1 cellular context compared by ENCODE assay signal in the genomic region with DNA sequence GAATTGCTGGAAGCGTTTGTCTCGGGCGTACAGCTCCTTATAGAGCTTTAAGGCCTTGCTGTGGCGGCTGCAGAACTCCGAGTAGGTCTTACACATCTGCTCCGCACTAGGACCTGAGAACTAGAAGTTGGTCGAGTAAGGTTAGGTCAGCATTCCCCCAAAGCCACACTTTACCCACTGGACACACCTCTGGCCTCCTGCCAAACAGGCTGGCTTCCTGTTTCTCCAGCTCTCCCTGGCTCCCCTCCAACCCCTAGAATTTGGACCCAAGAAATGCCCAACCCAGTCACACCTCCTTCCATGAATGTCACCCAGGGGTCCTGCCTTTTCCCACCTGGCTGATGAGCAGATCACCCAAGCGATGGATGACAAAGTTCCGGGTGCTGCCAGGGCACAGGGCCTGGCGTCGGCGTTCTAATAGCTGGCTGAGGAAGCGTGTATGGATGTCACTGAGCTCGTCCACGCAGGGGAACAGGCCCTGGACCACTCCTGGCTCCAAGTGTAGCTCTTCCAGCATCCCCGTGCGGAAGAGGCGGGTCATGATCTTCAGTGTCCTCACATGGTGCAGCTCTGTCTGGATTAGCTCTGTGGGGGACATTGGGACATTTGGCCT.
A peak's percentile ranks its signal among the peaks of the same experiment; 100 is the strongest.
TF ChIP-seq lines count a peak whose summit lies in the region.

No MANE protein-coding gene starts in this region.

TF ChIP-seq in SK-N-SH, 30 proteins besides CTCF, POLR2A, EP300 and RAD21:
- TF ChIP-seq, protein P1, sequence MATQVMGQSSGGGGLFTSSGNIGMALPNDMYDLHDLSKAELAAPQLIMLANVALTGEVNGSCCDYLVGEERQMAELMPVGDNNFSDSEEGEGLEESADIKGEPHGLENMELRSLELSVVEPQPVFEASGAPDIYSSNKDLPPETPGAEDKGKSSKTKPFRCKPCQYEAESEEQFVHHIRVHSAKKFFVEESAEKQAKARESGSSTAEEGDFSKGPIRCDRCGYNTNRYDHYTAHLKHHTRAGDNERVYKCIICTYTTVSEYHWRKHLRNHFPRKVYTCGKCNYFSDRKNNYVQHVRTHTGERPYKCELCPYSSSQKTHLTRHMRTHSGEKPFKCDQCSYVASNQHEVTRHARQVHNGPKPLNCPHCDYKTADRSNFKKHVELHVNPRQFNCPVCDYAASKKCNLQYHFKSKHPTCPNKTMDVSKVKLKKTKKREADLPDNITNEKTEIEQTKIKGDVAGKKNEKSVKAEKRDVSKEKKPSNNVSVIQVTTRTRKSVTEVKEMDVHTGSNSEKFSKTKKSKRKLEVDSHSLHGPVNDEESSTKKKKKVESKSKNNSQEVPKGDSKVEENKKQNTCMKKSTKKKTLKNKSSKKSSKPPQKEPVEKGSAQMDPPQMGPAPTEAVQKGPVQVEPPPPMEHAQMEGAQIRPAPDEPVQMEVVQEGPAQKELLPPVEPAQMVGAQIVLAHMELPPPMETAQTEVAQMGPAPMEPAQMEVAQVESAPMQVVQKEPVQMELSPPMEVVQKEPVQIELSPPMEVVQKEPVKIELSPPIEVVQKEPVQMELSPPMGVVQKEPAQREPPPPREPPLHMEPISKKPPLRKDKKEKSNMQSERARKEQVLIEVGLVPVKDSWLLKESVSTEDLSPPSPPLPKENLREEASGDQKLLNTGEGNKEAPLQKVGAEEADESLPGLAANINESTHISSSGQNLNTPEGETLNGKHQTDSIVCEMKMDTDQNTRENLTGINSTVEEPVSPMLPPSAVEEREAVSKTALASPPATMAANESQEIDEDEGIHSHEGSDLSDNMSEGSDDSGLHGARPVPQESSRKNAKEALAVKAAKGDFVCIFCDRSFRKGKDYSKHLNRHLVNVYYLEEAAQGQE (IDR thresholded peaks at IDR 0.05; ENCODE audit: low read depth, low read length) = no peak
- TF ChIP-seq TAF1 (IDR thresholded peaks at IDR 0.05; ENCODE audit: borderline replicate concordance, low read depth, low read length) (no peak), NFIC (IDR thresholded peaks at IDR 0.05; ENCODE audit: borderline replicate concordance) (peak; percentile 86)
